11 cellular contexts compared by ENCODE assay signal in genomic region chr16:85354623-85355514, GRCh38.
A peak's percentile ranks its signal among the peaks of the same experiment; 100 is the strongest.
DNase-seq lines count a peak whose midpoint lies in the region; ATAC-seq, FAIRE-seq and TF ChIP-seq lines count a peak whose summit lies in the region.
"Had no signal": no experiment of that assay in that cellular context is flagged by ENCODE, and none has a peak within 500 bp of the region (broad histone marks: within the 10 kb centered on the region; RNA-seq: fewer than 3 reads in every experiment).

No MANE protein-coding gene starts in this region.

- no peaks in the 10 kb centered on the region for H3K36me3 ChIP-seq in right atrium auricular region
- no peaks in the 10 kb centered on the region for H3K36me3 ChIP-seq in left lung
- H3K36me3 ChIP-seq in upper lobe of right lung = no peaks in the 10 kb centered on the region
- no peaks in the 10 kb centered on the region for H3K36me3 ChIP-seq in small intestine (ENCODE audit: control insufficient read depth in 2 of 2, insufficient read depth in 2 of 2, low read length in 2 of 2)

- H3K27ac ChIP-seq in right atrium auricular region (no peak overlapping the region), left lung (peak overlapping the region; percentile 50 to 70), upper lobe of right lung (peak overlapping the region; percentile 73), small intestine (ENCODE audit: low read depth in 1 of 2, low read length in 1 of 2) (no peak overlapping the region)
- H3K27ac ChIP-seq: A549 had no signal

- no peak overlapping the region for H3K4me3 ChIP-seq in right atrium auricular region
- no peak overlapping the region for H3K4me3 ChIP-seq in left lung
- no peak overlapping the region for H3K4me3 ChIP-seq in upper lobe of right lung
- no peak overlapping the region for H3K4me3 ChIP-seq in small intestine (ENCODE audit: low read depth in 1 of 2, low read length in 2 of 2)
- H3K4me3 ChIP-seq: A549 had no signal

- no peaks in the 10 kb centered on the region for H3K9me3 ChIP-seq in right atrium auricular region
- H3K9me3 ChIP-seq in left lung = no peaks in the 10 kb centered on the region
- H3K9me3 ChIP-seq in upper lobe of right lung = no peaks in the 10 kb centered on the region
- no peaks in the 10 kb centered on the region for H3K9me3 ChIP-seq in small intestine (ENCODE audit: control insufficient read depth, low read depth)
- H3K9me3 ChIP-seq: A549 had no signal

- H3K4me1 ChIP-seq in right atrium auricular region (peaks cover 0 to 19% of the 10 kb centered on the region in 2 donors), left lung (peaks cover 12 to 22% of the 10 kb centered on the region in 2 donors), upper lobe of right lung (peaks cover 29% of the 10 kb centered on the region), small intestine (ENCODE audit: control insufficient read depth in 2 of 2, insufficient read depth in 1 of 2, low read depth in 1 of 2, low read length in 1 of 2) (no peaks in the 10 kb centered on the region)

- intact Hi-C loops in left ventricle myocardium superior (cut with micrococcal nuclease) = no loop called here
- intact Hi-C loops in left lung (cut with DNase I) = no loop called here
- intact Hi-C loops in upper lobe of right lung (cut with DNase I) = no loop called here

- H3K27me3 ChIP-seq in right atrium auricular region (no peaks in the 10 kb centered on the region), left lung (no peaks in the 10 kb centered on the region), upper lobe of right lung (no peaks in the 10 kb centered on the region), small intestine (ENCODE audit: control insufficient read depth in 2 of 2, insufficient read depth in 2 of 2, low read length in 2 of 2) (no peaks in the 10 kb centered on the region)

- no peak for DNase-seq in left ventricle myocardium superior
- DNase-seq in right atrium auricular region (ENCODE audit: low spot score) = no peak
- peak; percentile 54 for DNase-seq in amniotic stem cell (lab: John Stamatoyannopoulos, UW)
- no peak for DNase-seq in left lung
- peak; percentile 61 for DNase-seq in upper lobe of right lung
- no peak for DNase-seq in stimulated activated CD4-positive, alpha-beta T cell treated with anti-CD3 and anti-CD28 coated beads, Interleukin-4, amount 100 ng/mL, for 4 hours
- no peak for DNase-seq in T-helper 9 cell
- no peak for DNase-seq in small intestine
- DNase-seq: activated B cell treated with CpG ODN at 0.5 μM for 24 hours, NCI-H146 had no signal

- TF ChIP-seq CTCF in right atrium auricular region (IDR thresholded peaks at IDR 0.05) (no peak), left lung (IDR thresholded peaks at IDR 0.05) (no peak), upper lobe of right lung (IDR thresholded peaks at IDR 0.05) (no peak)

- no peak for FAIRE-seq in small intestine (lab: Jason Lieb, UNC)
- FAIRE-seq: A549 had no signal

- peak; percentile 10 for ATAC-seq in left ventricle myocardium superior
- ATAC-seq in left lung = peak; percentile 20
- ATAC-seq in upper lobe of right lung = peak; percentile 3
- ATAC-seq: A549 had no signal

- 71 to 84% (median 77%) methylated on average over 21 of the region's 21 CpGs for WGBS in small intestine, 3 donors

Comparison
In these comparisons a context has a peak if more than half of its experiments do, and no peak if none do; other contexts are left out.
1. DNase-seq: peak in amniotic stem cell (single experiment) and upper lobe of right lung (single experiment); none in left ventricle myocardium superior (single experiment), right atrium auricular region (single experiment), left lung (0 of 2), stimulated activated CD4-positive, alpha-beta T cell treated with anti-CD3 and anti-CD28 coated beads, Interleukin-4, amount 100 ng/mL, for 4 hours (0 of 2), T-helper 9 cell (single experiment) and small intestine (single experiment).
2. H3K27ac ChIP-seq: peak in left lung (2 of 2) and upper lobe of right lung (single experiment); none in right atrium auricular region (0 of 2) and small intestine (0 of 2).
3. Peak in every context shown above with its lines, with median percentiles within 50 percentile points of each other: ATAC-seq.